1 cellular context compared by ENCODE assay signal in genomic region chr5:176341325-176342198, GRCh38.
TF ChIP-seq lines count a peak whose summit lies in the region.

No MANE protein-coding gene starts in this region.

TF ChIP-seq in HepG2, 621 proteins besides CTCF, POLR2A, EP300 and RAD21 (continued from another document and continues in another):
- TF ChIP-seq HNF1A (IDR thresholded peaks at IDR 0.05; ENCODE audit: low read depth): no peak
- no peak for TF ChIP-seq HNF1A (CRISPR knock-in tag; IDR thresholded peaks at IDR 0.05; ENCODE audit: borderline replicate concordance)
- TF ChIP-seq ZNF768 (CRISPR knock-in tag; IDR thresholded peaks at IDR 0.05): no peak
- no peak for TF ChIP-seq ARID3A (IDR thresholded peaks at IDR 0.05; ENCODE audit: low read depth, low read length)
- TF ChIP-seq ISX (CRISPR knock-in tag; conservative IDR thresholded peaks at IDR 0.05): no peak
- no peak for TF ChIP-seq MIXL1 (CRISPR knock-in tag; IDR thresholded peaks at IDR 0.05)
- TF ChIP-seq ZNF414 (CRISPR knock-in tag; IDR thresholded peaks at IDR 0.05): no peak; the same call in 1 of the 2 replicates
- TF ChIP-seq ETV5 (CRISPR knock-in tag; IDR thresholded peaks at IDR 0.05; ENCODE audit: borderline replicate concordance): no peak
- no peak for TF ChIP-seq ARID4A (CRISPR knock-in tag; IDR thresholded peaks at IDR 0.05; ENCODE audit: borderline replicate concordance)
- no peak for TF ChIP-seq ZNF430 (CRISPR knock-in tag; IDR thresholded peaks at IDR 0.05)
- no peak for TF ChIP-seq E2F1 (CRISPR knock-in tag; IDR thresholded peaks at IDR 0.05)
- TF ChIP-seq ZMYM4 (CRISPR knock-in tag; IDR thresholded peaks at IDR 0.05): no peak
- TF ChIP-seq PITX1 (CRISPR knock-in tag; IDR thresholded peaks at IDR 0.05): no peak
- no peak for TF ChIP-seq NAIF1 (CRISPR knock-in tag; IDR thresholded peaks at IDR 0.05; ENCODE audit: borderline replicate concordance)
- no peak for TF ChIP-seq BRD4 (CRISPR knock-in tag; IDR thresholded peaks at IDR 0.05)
- peak; percentile 37; the same call in 1 of the 2 replicates for TF ChIP-seq SOX5 (CRISPR knock-in tag; IDR thresholded peaks at IDR 0.05; ENCODE audit: borderline replicate concordance)
- TF ChIP-seq PRDM10 (CRISPR knock-in tag; IDR thresholded peaks at IDR 0.05; ENCODE audit: low read depth): peak; percentile 17; the same call in 1 of the 2 replicates
- no peak for TF ChIP-seq MEIS1 (CRISPR knock-in tag; IDR thresholded peaks at IDR 0.05; ENCODE audit: borderline replicate concordance)
- TF ChIP-seq ARHGAP35 (CRISPR knock-in tag; IDR thresholded peaks at IDR 0.05; ENCODE audit: borderline replicate concordance): no peak
- TF ChIP-seq ZNF253 (CRISPR knock-in tag; IDR thresholded peaks at IDR 0.05; ENCODE audit: borderline replicate concordance): no peak
- TF ChIP-seq ISL2 (CRISPR knock-in tag; IDR thresholded peaks at IDR 0.05): peak; percentile 14; the same call in 1 of the 2 replicates
- no peak for TF ChIP-seq HOXA7 (CRISPR knock-in tag; IDR thresholded peaks at IDR 0.05)
- TF ChIP-seq ZNF546 (CRISPR knock-in tag; conservative IDR thresholded peaks at IDR 0.05): no peak
- TF ChIP-seq TFE3 (CRISPR knock-in tag; IDR thresholded peaks at IDR 0.05): no peak
- TF ChIP-seq MIER3 (CRISPR knock-in tag; IDR thresholded peaks at IDR 0.05; ENCODE audit: borderline replicate concordance): no peak
- TF ChIP-seq SNAPC2 (CRISPR knock-in tag; IDR thresholded peaks at IDR 0.05): no peak
- TF ChIP-seq POLR2G (IDR thresholded peaks at IDR 0.05; ENCODE audit: low read depth, low read length): no peak
- no peak for TF ChIP-seq ZNF3 (CRISPR knock-in tag; IDR thresholded peaks at IDR 0.05)
- TF ChIP-seq SIN3B (IDR thresholded peaks at IDR 0.05; ENCODE audit: low read length): no peak
- 0 out of 2 replicates have a peak, but pooled peaks have one; percentile 32 for TF ChIP-seq ZNF317 (CRISPR knock-in tag; IDR thresholded peaks at IDR 0.05)
- TF ChIP-seq CAMTA2 (CRISPR knock-in tag; IDR thresholded peaks at IDR 0.05; ENCODE audit: borderline replicate concordance): no peak
- no peak for TF ChIP-seq ZBTB20 (CRISPR knock-in tag; IDR thresholded peaks at IDR 0.05; ENCODE audit: borderline replicate concordance, low read depth)
- peak; percentile 28; the same call in 1 of the 2 replicates for TF ChIP-seq RARA (CRISPR knock-in tag; IDR thresholded peaks at IDR 0.05)
- no peak for TF ChIP-seq TCF12 (IDR thresholded peaks at IDR 0.05)
- no peak for TF ChIP-seq TCF12 (CRISPR knock-in tag; IDR thresholded peaks at IDR 0.05)
- no peak for TF ChIP-seq BCL6 (CRISPR knock-in tag; IDR thresholded peaks at IDR 0.05)
- no peak for TF ChIP-seq ZFYVE20 (CRISPR knock-in tag; IDR thresholded peaks at IDR 0.05; ENCODE audit: borderline replicate concordance, low read depth)
- TF ChIP-seq THAP7 (CRISPR knock-in tag; IDR thresholded peaks at IDR 0.05): no peak
- TF ChIP-seq FOXO1 (CRISPR knock-in tag; IDR thresholded peaks at IDR 0.05): peak; percentile 39; the same call in 1 of the 2 replicates
- no peak for TF ChIP-seq ERF (CRISPR knock-in tag; IDR thresholded peaks at IDR 0.05)
- TF ChIP-seq KLF9 (CRISPR knock-in tag; IDR thresholded peaks at IDR 0.05; ENCODE audit: low read depth): no peak
- no peak for TF ChIP-seq ZNF784 (CRISPR knock-in tag; IDR thresholded peaks at IDR 0.05; ENCODE audit: borderline replicate concordance)
- no peak for TF ChIP-seq ZBTB34 (CRISPR knock-in tag; IDR thresholded peaks at IDR 0.05)
- TF ChIP-seq SMARCC2 (IDR thresholded peaks at IDR 0.05): no peak
- peak; percentile 87 for TF ChIP-seq HNF4A (CRISPR knock-in tag; IDR thresholded peaks at IDR 0.05)
